In genomic region chr9:132669636-132670358, GRCh38 we compare ENCODE assay signal across 1 cellular context.
TF ChIP-seq lines count a peak whose summit lies in the region.

DDX31 (minus strand) TSS chr9:132669983; CDS start chr9:132669934, 49 bp downstream.

TF ChIP-seq in HepG2, 621 proteins besides CTCF, POLR2A, EP300 and RAD21 (continued from another document and continues in another):
- TF ChIP-seq ZNF318 (CRISPR knock-in tag; IDR thresholded peaks at IDR 0.05): no peak; the same call in 1 of the 2 replicates
- peak; percentile 86; the same call in 1 of the 2 replicates for TF ChIP-seq ZNF512 (CRISPR knock-in tag; IDR thresholded peaks at IDR 0.05)
- TF ChIP-seq ZNF280D (CRISPR knock-in tag; IDR thresholded peaks at IDR 0.05): 0 out of 2 replicates have a peak, but pooled peaks have one; percentile 30
- no peak for TF ChIP-seq BCLAF1 (IDR thresholded peaks at IDR 0.05)
- TF ChIP-seq ZBTB2 (CRISPR knock-in tag; IDR thresholded peaks at IDR 0.05; ENCODE audit: low read depth): peak; percentile 84
- no peak for TF ChIP-seq LCORL (IDR thresholded peaks at IDR 0.05)
- peak; percentile 54 for TF ChIP-seq LCORL (CRISPR knock-in tag; IDR thresholded peaks at IDR 0.05)
- TF ChIP-seq AHR (CRISPR knock-in tag; IDR thresholded peaks at IDR 0.05): peak; percentile 93; the same call in 1 of the 2 replicates
- TF ChIP-seq ZNF878 (CRISPR knock-in tag; IDR thresholded peaks at IDR 0.05): peak; percentile 77; the same call in 1 of the 2 replicates
- TF ChIP-seq SKI (IDR thresholded peaks at IDR 0.05; ENCODE audit: partially characterized antibody): peak; percentile 11
- peak; percentile 96 for TF ChIP-seq BCL3 (CRISPR knock-in tag; IDR thresholded peaks at IDR 0.05)
- TF ChIP-seq U2AF1 (optimal IDR thresholded peaks at IDR 0.05; ENCODE audit: low read depth, low read length): no peak
- peak; percentile 18; the same call in 1 of the 2 replicates for TF ChIP-seq SMAD3 (CRISPR knock-in tag; IDR thresholded peaks at IDR 0.05)
- TF ChIP-seq ZFP36L2 (CRISPR knock-in tag; IDR thresholded peaks at IDR 0.05): no peak
- peak; percentile 98 for TF ChIP-seq KLF15 (CRISPR knock-in tag; IDR thresholded peaks at IDR 0.05; ENCODE audit: borderline replicate concordance)
- TF ChIP-seq NRL (CRISPR knock-in tag; IDR thresholded peaks at IDR 0.05; ENCODE audit: borderline replicate concordance): peak; percentile 97
- TF ChIP-seq ZNF598 (CRISPR knock-in tag; IDR thresholded peaks at IDR 0.05; ENCODE audit: borderline replicate concordance): peak; percentile 97; the same call in 1 of the 2 replicates
- no peak for TF ChIP-seq ZFP62 (CRISPR knock-in tag; IDR thresholded peaks at IDR 0.05)
- TF ChIP-seq ZSCAN22 (CRISPR knock-in tag; IDR thresholded peaks at IDR 0.05): 0 out of 2 replicates have a peak, but pooled peaks have one; percentile 23
- peak; percentile 73; the same call in 1 of the 2 replicates for TF ChIP-seq TSC22D2 (CRISPR knock-in tag; IDR thresholded peaks at IDR 0.05; ENCODE audit: borderline replicate concordance)
- no peak for TF ChIP-seq NPAS2 (CRISPR knock-in tag; IDR thresholded peaks at IDR 0.05; ENCODE audit: borderline replicate concordance)
- TF ChIP-seq EZH2 (conservative IDR thresholded peaks at IDR 0.05; ENCODE audit: low read depth, low read length): no peak
- no peak for TF ChIP-seq ZEB1 (IDR thresholded peaks at IDR 0.05; ENCODE audit: insufficient replicate concordance, low read depth)
- peak; percentile 71 for TF ChIP-seq ZMYM4 (CRISPR knock-in tag; IDR thresholded peaks at IDR 0.05)
- no peak for TF ChIP-seq AGO2 (optimal IDR thresholded peaks at IDR 0.05; ENCODE audit: low read depth, low read length)
- no peak for TF ChIP-seq ZKSCAN8 (CRISPR knock-in tag; IDR thresholded peaks at IDR 0.05; ENCODE audit: borderline replicate concordance)
- TF ChIP-seq TAF15 (IDR thresholded peaks at IDR 0.05; ENCODE audit: low read depth, low read length, poor library complexity, severe bottlenecking): no peak
- no peak for TF ChIP-seq ZNF282 (IDR thresholded peaks at IDR 0.05; ENCODE audit: partially characterized antibody)
- no peak for TF ChIP-seq RAD51 (IDR thresholded peaks at IDR 0.05; ENCODE audit: borderline replicate concordance)
- TF ChIP-seq CERS6 (CRISPR knock-in tag; IDR thresholded peaks at IDR 0.05): 0 out of 2 replicates have a peak, but pooled peaks have one; percentile 78
- no peak for TF ChIP-seq RFX3 (CRISPR knock-in tag; IDR thresholded peaks at IDR 0.05)
- TF ChIP-seq ZNF784 (CRISPR knock-in tag; IDR thresholded peaks at IDR 0.05; ENCODE audit: borderline replicate concordance): peak; percentile 98
- peak; percentile 96 for TF ChIP-seq ZNF773 (CRISPR knock-in tag; IDR thresholded peaks at IDR 0.05; ENCODE audit: borderline replicate concordance)
- TF ChIP-seq ZNF263 (CRISPR knock-in tag; IDR thresholded peaks at IDR 0.05): peak; percentile 79; the same call in 1 of the 2 replicates
- TF ChIP-seq RARG (CRISPR knock-in tag; IDR thresholded peaks at IDR 0.05; ENCODE audit: low read depth): peak; percentile 85; the same call in 1 of the 2 replicates
- 0 out of 2 replicates have a peak, but pooled peaks have one; percentile 51 for TF ChIP-seq NFKBIZ (CRISPR knock-in tag; IDR thresholded peaks at IDR 0.05)
- TF ChIP-seq GTF2F1 (IDR thresholded peaks at IDR 0.05; ENCODE audit: low read length): no peak
